1 cellular context compared by ENCODE assay signal in the genomic region with DNA sequence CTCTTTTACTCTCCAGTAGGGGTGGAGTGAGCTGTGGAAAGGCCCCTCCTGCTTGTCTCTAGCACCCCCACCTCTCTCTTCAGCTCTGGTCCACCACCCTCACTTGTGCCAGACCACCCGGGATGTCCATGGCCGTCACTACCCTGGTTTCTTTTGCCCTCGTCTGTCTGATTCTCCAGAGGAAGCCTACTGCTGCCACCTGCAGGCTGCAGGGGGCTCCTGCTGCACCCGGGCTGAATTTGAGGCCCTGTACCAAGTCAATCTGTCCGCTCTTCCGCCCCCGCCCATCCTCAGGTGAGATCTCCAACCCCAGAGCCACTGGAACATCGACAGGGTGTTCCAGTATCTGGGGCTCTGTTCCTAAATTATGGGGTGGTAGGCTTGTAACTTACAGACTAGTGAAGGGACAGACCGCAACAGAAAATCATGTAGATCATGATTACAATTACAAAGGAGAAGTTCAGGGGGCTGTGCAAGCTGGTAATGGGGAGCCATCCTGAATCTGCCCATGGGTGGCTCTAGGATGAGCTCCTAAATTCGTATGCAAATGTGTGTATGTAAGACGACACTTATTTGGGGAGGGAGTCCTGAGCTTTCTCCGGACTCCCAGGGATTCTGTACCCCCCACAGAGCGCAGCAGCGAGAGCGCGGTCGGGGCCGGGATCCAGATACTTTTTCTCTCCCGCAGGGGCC.
TF ChIP-seq lines count a peak whose summit lies in the region.

No MANE protein-coding gene starts in this region.

TF ChIP-seq in GM23338, 12 proteins besides CTCF, POLR2A, EP300 and RAD21 (continued from another document):
- TF ChIP-seq, protein P1, sequence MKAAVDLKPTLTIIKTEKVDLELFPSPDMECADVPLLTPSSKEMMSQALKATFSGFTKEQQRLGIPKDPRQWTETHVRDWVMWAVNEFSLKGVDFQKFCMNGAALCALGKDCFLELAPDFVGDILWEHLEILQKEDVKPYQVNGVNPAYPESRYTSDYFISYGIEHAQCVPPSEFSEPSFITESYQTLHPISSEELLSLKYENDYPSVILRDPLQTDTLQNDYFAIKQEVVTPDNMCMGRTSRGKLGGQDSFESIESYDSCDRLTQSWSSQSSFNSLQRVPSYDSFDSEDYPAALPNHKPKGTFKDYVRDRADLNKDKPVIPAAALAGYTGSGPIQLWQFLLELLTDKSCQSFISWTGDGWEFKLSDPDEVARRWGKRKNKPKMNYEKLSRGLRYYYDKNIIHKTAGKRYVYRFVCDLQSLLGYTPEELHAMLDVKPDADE (IDR thresholded peaks at IDR 0.05): no peak
- TF ChIP-seq NANOG (IDR thresholded peaks at IDR 0.05; ENCODE audit: borderline replicate concordance) (no peak), JUNB (IDR thresholded peaks at IDR 0.05; ENCODE audit: unreplicated experiment) (no peak), ZNF114 (CRISPR knock-in tag; IDR thresholded peaks at IDR 0.05) (no peak), POLR2AphosphoS5 (IDR thresholded peaks at IDR 0.05; ENCODE audit: low read depth) (no peak)
- TF ChIP-seq, protein P2, sequence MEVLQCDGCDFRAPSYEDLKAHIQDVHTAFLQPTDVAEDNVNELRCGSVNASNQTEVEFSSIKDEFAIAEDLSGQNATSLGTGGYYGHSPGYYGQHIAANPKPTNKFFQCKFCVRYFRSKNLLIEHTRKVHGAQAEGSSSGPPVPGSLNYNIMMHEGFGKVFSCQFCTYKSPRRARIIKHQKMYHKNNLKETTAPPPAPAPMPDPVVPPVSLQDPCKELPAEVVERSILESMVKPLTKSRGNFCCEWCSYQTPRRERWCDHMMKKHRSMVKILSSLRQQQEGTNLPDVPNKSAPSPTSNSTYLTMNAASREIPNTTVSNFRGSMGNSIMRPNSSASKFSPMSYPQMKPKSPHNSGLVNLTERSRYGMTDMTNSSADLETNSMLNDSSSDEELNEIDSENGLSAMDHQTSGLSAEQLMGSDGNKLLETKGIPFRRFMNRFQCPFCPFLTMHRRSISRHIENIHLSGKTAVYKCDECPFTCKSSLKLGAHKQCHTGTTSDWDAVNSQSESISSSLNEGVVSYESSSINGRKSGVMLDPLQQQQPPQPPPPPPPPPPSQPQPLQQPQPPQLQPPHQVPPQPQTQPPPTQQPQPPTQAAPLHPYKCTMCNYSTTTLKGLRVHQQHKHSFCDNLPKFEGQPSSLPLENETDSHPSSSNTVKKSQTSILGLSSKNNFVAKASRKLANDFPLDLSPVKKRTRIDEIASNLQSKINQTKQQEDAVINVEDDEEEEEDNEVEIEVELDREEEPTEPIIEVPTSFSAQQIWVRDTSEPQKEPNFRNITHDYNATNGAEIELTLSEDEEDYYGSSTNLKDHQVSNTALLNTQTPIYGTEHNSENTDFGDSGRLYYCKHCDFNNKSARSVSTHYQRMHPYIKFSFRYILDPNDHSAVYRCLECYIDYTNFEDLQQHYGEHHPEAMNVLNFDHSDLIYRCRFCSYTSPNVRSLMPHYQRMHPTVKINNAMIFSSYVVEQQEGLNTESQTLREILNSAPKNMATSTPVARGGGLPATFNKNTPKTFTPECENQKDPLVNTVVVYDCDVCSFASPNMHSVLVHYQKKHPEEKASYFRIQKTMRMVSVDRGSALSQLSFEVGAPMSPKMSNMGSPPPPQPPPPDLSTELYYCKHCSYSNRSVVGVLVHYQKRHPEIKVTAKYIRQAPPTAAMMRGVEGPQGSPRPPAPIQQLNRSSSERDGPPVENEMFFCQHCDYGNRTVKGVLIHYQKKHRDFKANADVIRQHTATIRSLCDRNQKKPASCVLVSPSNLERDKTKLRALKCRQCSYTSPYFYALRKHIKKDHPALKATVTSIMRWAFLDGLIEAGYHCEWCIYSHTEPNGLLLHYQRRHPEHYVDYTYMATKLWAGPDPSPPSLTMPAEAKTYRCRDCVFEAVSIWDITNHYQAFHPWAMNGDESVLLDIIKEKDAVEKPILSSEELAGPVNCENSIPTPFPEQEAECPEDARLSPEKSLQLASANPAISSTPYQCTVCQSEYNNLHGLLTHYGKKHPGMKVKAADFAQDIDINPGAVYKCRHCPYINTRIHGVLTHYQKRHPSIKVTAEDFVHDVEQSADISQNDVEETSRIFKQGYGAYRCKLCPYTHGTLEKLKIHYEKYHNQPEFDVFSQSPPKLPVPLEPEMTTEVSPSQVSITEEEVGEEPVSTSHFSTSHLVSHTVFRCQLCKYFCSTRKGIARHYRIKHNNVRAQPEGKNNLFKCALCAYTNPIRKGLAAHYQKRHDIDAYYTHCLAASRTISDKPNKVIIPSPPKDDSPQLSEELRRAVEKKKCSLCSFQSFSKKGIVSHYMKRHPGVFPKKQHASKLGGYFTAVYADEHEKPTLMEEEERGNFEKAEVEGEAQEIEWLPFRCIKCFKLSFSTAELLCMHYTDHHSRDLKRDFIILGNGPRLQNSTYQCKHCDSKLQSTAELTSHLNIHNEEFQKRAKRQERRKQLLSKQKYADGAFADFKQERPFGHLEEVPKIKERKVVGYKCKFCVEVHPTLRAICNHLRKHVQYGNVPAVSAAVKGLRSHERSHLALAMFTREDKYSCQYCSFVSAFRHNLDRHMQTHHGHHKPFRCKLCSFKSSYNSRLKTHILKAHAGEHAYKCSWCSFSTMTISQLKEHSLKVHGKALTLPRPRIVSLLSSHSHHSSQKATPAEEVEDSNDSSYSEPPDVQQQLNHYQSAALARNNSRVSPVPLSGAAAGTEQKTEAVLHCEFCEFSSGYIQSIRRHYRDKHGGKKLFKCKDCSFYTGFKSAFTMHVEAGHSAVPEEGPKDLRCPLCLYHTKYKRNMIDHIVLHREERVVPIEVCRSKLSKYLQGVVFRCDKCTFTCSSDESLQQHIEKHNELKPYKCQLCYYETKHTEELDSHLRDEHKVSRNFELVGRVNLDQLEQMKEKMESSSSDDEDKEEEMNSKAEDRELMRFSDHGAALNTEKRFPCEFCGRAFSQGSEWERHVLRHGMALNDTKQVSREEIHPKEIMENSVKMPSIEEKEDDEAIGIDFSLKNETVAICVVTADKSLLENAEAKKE (CRISPR knock-in tag; IDR thresholded peaks at IDR 0.05): no peak
- TF ChIP-seq, protein P3, sequence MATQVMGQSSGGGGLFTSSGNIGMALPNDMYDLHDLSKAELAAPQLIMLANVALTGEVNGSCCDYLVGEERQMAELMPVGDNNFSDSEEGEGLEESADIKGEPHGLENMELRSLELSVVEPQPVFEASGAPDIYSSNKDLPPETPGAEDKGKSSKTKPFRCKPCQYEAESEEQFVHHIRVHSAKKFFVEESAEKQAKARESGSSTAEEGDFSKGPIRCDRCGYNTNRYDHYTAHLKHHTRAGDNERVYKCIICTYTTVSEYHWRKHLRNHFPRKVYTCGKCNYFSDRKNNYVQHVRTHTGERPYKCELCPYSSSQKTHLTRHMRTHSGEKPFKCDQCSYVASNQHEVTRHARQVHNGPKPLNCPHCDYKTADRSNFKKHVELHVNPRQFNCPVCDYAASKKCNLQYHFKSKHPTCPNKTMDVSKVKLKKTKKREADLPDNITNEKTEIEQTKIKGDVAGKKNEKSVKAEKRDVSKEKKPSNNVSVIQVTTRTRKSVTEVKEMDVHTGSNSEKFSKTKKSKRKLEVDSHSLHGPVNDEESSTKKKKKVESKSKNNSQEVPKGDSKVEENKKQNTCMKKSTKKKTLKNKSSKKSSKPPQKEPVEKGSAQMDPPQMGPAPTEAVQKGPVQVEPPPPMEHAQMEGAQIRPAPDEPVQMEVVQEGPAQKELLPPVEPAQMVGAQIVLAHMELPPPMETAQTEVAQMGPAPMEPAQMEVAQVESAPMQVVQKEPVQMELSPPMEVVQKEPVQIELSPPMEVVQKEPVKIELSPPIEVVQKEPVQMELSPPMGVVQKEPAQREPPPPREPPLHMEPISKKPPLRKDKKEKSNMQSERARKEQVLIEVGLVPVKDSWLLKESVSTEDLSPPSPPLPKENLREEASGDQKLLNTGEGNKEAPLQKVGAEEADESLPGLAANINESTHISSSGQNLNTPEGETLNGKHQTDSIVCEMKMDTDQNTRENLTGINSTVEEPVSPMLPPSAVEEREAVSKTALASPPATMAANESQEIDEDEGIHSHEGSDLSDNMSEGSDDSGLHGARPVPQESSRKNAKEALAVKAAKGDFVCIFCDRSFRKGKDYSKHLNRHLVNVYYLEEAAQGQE (IDR thresholded peaks at IDR 0.05; ENCODE audit: unreplicated experiment): no peak
TF ChIP-seq in GM23338: peak in this region for 0.
